Comparison of ENCODE assay signal across 11 cellular contexts in the genomic region with DNA sequence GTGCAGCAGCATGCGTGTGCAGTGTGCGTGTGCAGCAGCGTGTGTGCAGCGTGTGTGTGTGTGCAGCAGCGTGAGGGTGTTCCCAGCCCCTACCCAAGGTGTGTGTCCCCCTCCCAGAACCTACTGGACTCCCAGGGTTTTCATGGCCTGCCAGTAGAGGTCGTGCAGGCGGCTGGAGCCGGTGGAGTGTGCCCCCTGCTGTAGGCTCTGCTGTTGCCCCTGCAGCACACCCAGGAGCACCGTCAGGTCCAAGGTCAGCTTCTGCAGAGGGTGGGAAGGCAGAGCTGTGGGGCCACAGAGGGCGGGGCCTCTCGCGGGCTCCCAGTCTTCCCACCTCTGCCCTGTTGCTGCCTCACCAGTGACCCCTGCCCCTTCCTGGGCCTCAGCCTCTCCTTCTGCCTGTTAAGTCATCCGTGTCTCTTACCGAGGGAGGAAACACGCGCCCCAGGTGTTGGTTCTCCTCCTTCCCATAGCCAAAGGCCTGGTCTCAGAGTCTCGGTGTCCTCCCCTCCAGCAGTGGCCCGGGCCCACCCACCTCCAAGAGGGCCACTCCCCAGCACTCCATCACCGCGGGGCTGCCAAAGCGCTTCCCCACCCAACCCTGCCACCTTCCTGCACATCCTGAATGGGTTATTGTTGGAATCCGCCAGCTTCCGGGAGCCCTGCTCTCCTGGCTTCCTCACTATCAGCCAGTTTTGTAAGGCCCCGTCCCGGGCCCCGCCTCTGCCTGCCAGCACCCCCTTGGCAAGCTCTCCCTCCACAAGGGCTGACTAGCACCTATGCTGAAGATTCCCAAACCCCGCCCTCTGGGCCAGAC. TPM values are rescaled to one million over a fixed set of nuclear protein-coding genes. Genes with fewer than 3 reads are reported as not detected.
A peak's percentile ranks its signal among the peaks of the same experiment; 100 is the strongest.
DNase-seq lines count a peak whose midpoint lies in the region; ATAC-seq, FAIRE-seq and TF ChIP-seq lines count a peak whose summit lies in the region.
"Had no signal": no experiment of that assay in that cellular context is flagged by ENCODE, and none has a peak within 500 bp of the region (broad histone marks: within the 10 kb centered on the region; RNA-seq: fewer than 3 reads in every experiment).

No MANE protein-coding gene starts in this region.

- peaks cover 17% of the 10 kb centered on the region for H3K36me3 Mint-ChIP-seq in activated T-cell treated with anti-CD3 and anti-CD28 coated beads, Interleukin-2, amount 50 U/mL, for 4 hours (ENCODE audit: insufficient read depth)

- H3K27me3 ChIP-seq in brain microvascular endothelial cell (replicated peaks): no peaks in the 10 kb centered on the region
- H3K27me3 ChIP-seq: ascending aorta had no signal

- no peaks in the 10 kb centered on the region for H3K27me3 Mint-ChIP-seq in activated T-cell treated with anti-CD3 and anti-CD28 coated beads, Interleukin-2, amount 50 U/mL, for 4 hours (ENCODE audit: low read depth)

- H3K36me3 ChIP-seq in brain microvascular endothelial cell (replicated peaks): peaks cover 43% of the 10 kb centered on the region
- H3K36me3 ChIP-seq in kidney (ENCODE audit: control insufficient read depth in 1 of 2, insufficient read depth in 2 of 2, low read length in 2 of 2): no peaks in the 10 kb centered on the region

- H3K9me3 Mint-ChIP-seq in activated T-cell treated with anti-CD3 and anti-CD28 coated beads, Interleukin-2, amount 50 U/mL, for 4 hours: no peaks in the 10 kb centered on the region

- peak; percentile 36 for TF ChIP-seq CTCF in brain microvascular endothelial cell (IDR thresholded peaks at IDR 0.05; ENCODE audit: low read depth, low read length, missing control alignments)
- peak; percentile 38 for TF ChIP-seq CTCF in kidney (IDR thresholded peaks at IDR 0.05; ENCODE audit: borderline replicate concordance, extremely low read depth, insufficient read depth)

- H3K27ac ChIP-seq in brain microvascular endothelial cell: no peak overlapping the region
- H3K27ac ChIP-seq in kidney (ENCODE audit: low read depth in 2 of 2, low read length in 2 of 2): peak overlapping the region in 1 of 2 donors; percentile 22
- peak overlapping the region; percentile 100 for H3K27ac ChIP-seq in substantia nigra (ENCODE audit: low read depth, low read length, poor library complexity, severe bottlenecking)

- no peaks in the 10 kb centered on the region for H3K9me3 ChIP-seq in kidney (ENCODE audit: control insufficient read depth in 1 of 2, low read length in 2 of 2)
- H3K9me3 ChIP-seq: ascending aorta had no signal

- H3K9ac ChIP-seq in kidney (ENCODE audit: low read length in 2 of 2): no peak overlapping the region

- DNase-seq in HuH-7.5 (ENCODE audit: low spot score) (peak; percentile 67), brain microvascular endothelial cell (no peak), kidney (peak; percentile 79), substantia nigra (lab: John Stamatoyannopoulos, UW) (peak in 8 of 49 donors; percentile 8 to 56 (median 22)), COLO829 (ENCODE audit: low spot score) (no peak)
- no peak for DNase-seq in stimulated activated naive CD4-positive, alpha-beta T cell (lab: John Stamatoyannopoulos, UW)
- DNase-seq in activated T-cell treated with anti-CD3 and anti-CD28 coated beads, Interleukin-2, amount 50 U/mL, for 4 hours: no peak

- intact Hi-C loops in kidney (cut with DNase I): no loop called here

- H3K4me3 Mint-ChIP-seq in activated T-cell treated with anti-CD3 and anti-CD28 coated beads, Interleukin-2, amount 50 U/mL, for 4 hours: no peak overlapping the region

- no peak overlapping the region for H3K4me3 ChIP-seq in brain microvascular endothelial cell (ENCODE audit: low read depth, low read length)
- H3K4me3 ChIP-seq in kidney (ENCODE audit: low read length in 2 of 2): no peak overlapping the region
- H3K4me3 ChIP-seq: ascending aorta had no signal

- H3K4me1 Mint-ChIP-seq in activated T-cell treated with anti-CD3 and anti-CD28 coated beads, Interleukin-2, amount 50 U/mL, for 4 hours (ENCODE audit: low read depth): no peaks in the 10 kb centered on the region

- no peak for ATAC-seq in activated T-cell treated with anti-CD3 and anti-CD28 coated beads, Interleukin-2, amount 50 U/mL, for 4 hours

- peaks cover 4 to 12% of the 10 kb centered on the region in 2 donors for H3K4me1 ChIP-seq in kidney (ENCODE audit: control insufficient read depth in 1 of 2, insufficient read depth in 1 of 2, low read depth in 1 of 2, low read length in 2 of 2)

- no peak for FAIRE-seq in kidney (lab: Jason Lieb, UNC)

- in situ Hi-C loops in brain microvascular endothelial cell (cut with HindIII; ENCODE audit: low pct_ligation_motif_present, low sequenced_read_pairs): no loop called here

RNA-seq across cellular contexts. Expression of a gene that starts 14.8 kb away (rescaled TPM):
- total RNA-seq in kidney: 51.6 TPM
- polyA plus RNA-seq in kidney (ENCODE audit: insufficient read depth, low read depth, low replicate concordance): 11.9 TPM
- 100 to 1,000 TPM; 261 to 278 (median 263) TPM for total RNA-seq in activated T-cell treated with anti-CD3 and anti-CD28 coated beads, Interleukin-2, amount 50 U/mL, for 4 hours

RNA-seq across cellular contexts. Expression of a gene that starts 19.9 kb away (rescaled TPM):
- total RNA-seq in kidney: 16.8 TPM
- 51.4 TPM for polyA plus RNA-seq in kidney (ENCODE audit: insufficient read depth, low read depth, low replicate concordance)
- total RNA-seq in activated T-cell treated with anti-CD3 and anti-CD28 coated beads, Interleukin-2, amount 50 U/mL, for 4 hours: not detected
- total RNA-seq: activated CD8-positive, alpha-beta memory T cell treated with anti-CD3 and anti-CD28 coated beads for 36 hours; ascending aorta; myocyte; subcutaneous adipose tissue had no signal

RNA-seq across cellular contexts. Expression of a gene that starts 41.8 kb away (rescaled TPM):
- 60.5 TPM for total RNA-seq in kidney
- 75.1 TPM for polyA plus RNA-seq in kidney (ENCODE audit: insufficient read depth, low read depth, low replicate concordance)
- under 1 TPM; 0.33 to 0.47 (median 0.46) TPM for total RNA-seq in activated T-cell treated with anti-CD3 and anti-CD28 coated beads, Interleukin-2, amount 50 U/mL, for 4 hours

RNA-seq across cellular contexts. Expression of a gene that starts 43.9 kb away (rescaled TPM):
- total RNA-seq in kidney: 25.6 TPM
- 58.1 TPM for polyA plus RNA-seq in kidney (ENCODE audit: insufficient read depth, low read depth, low replicate concordance)
- total RNA-seq in activated T-cell treated with anti-CD3 and anti-CD28 coated beads, Interleukin-2, amount 50 U/mL, for 4 hours: not detected
- total RNA-seq: activated CD8-positive, alpha-beta memory T cell treated with anti-CD3 and anti-CD28 coated beads for 36 hours had no signal

Comparison
In these comparisons a context has a peak if more than half of its experiments do, and no peak if none do; other contexts are left out.
1. DNase-seq: peak in HuH-7.5 (single experiment) and kidney (single experiment); none in brain microvascular endothelial cell (single experiment), stimulated activated naive CD4-positive, alpha-beta T cell (0 of 6), activated T-cell treated with anti-CD3 and anti-CD28 coated beads, Interleukin-2, amount 50 U/mL, for 4 hours (single experiment) and COLO829 (single experiment).
2. RNA of a gene that starts 19.9 kb away (total RNA-seq): 16.8 TPM in kidney (single experiment); not detected in activated T-cell treated with anti-CD3 and anti-CD28 coated beads, Interleukin-2, amount 50 U/mL, for 4 hours; every median in the first group is over 10 times any median in the second.
3. RNA of a gene that starts 41.8 kb away (total RNA-seq): 60.5 TPM in kidney (single experiment); 0.33 to 0.47 TPM in activated T-cell treated with anti-CD3 and anti-CD28 coated beads, Interleukin-2, amount 50 U/mL, for 4 hours; every median in the first group is over 10 times any median in the second.